ENCODE assay signal across 8 cellular contexts in genomic region chr1:23567996-23568607, GRCh38. TPM values are rescaled to one million over a fixed set of nuclear protein-coding genes. Genes with fewer than 3 reads are reported as not detected.
DNase-seq lines count a peak whose midpoint lies in the region; ATAC-seq and TF ChIP-seq lines count a peak whose summit lies in the region.

No MANE protein-coding gene starts in this region.

- no peaks in the 10 kb centered on the region; the same call in 2 of the 3 replicates for H3K36me3 Mint-ChIP-seq in GM23338 (ENCODE audit: low read depth)

- H3K4me1 Mint-ChIP-seq in GM23338, result peaks cover 41% of the 10 kb centered on the region

- H2AFZ ChIP-seq in GM23338, result no peak overlapping the region; the same call in 1 of the 2 replicates

- no peak for TF ChIP-seq CTCF in GM23338 (conservative IDR thresholded peaks at IDR 0.05; ENCODE audit: low read depth in 2 of 2)

- DNase-seq in GM23338 (ENCODE audit: low spot score) (peak; percentile 70), adipocyte (ENCODE audit: low read depth) (peak; percentile 50), skeletal muscle cell (ENCODE audit: low read depth) (no peak), UCSD-AML1 (lab: John Stamatoyannopoulos, UW; ENCODE audit: unreplicated experiment) (no peak), glomerular visceral epithelial cell (ENCODE audit: extremely low spot score) (no peak)

- peak overlapping the region; percentile 90 for H3K9ac ChIP-seq in adipocyte (ENCODE audit: low read length)

- H3K9me3 ChIP-seq in adipocyte (ENCODE audit: control insufficient read depth, low read length), result no peaks in the 10 kb centered on the region

- H3K27me3 ChIP-seq in GM23338 (ENCODE audit: insufficient read depth) (peaks cover 21% of the 10 kb centered on the region), adipocyte (replicated peaks; ENCODE audit: control insufficient read depth, insufficient read depth, low read length) (no peaks in the 10 kb centered on the region)

- H3K27ac Mint-ChIP-seq in GM23338, result peak overlapping the region; percentile 87

- peaks cover 22% of the 10 kb centered on the region for H3K4me1 ChIP-seq in GM23338 (ENCODE audit: insufficient read depth)
- H3K4me1 ChIP-seq in adipocyte (ENCODE audit: control insufficient read depth, insufficient read depth, low read length), result peaks cover 21% of the 10 kb centered on the region

- no peaks in the 10 kb centered on the region for H4K20me1 ChIP-seq in GM23338 (replicated peaks; ENCODE audit: insufficient read depth)

- no peak overlapping the region; the same call in 1 of the 2 replicates for H3K27ac ChIP-seq in GM23338 (ENCODE audit: low read depth)

- peak overlapping the region; percentile 90 for H3K4me2 ChIP-seq in GM23338

- H3K4me3 Mint-ChIP-seq in GM23338, result peak overlapping the region; percentile 80

- peak; percentile 27 for ATAC-seq in GM23338
- no peak for ATAC-seq in HG02610 (IDR thresholded peaks at IDR 0.05; ENCODE audit: unreplicated experiment)
- no peak for ATAC-seq in HG03521 (IDR thresholded peaks at IDR 0.05; ENCODE audit: unreplicated experiment)

- no peaks in the 10 kb centered on the region for H3K36me3 ChIP-seq in GM23338 (ENCODE audit: insufficient read depth)
- H3K36me3 ChIP-seq in adipocyte (ENCODE audit: control insufficient read depth, insufficient read depth, low read length, severe bottlenecking), result no peaks in the 10 kb centered on the region

- H3K9me3 Mint-ChIP-seq in GM23338, result no peaks in the 10 kb centered on the region; the same call in 2 of the 3 replicates

- H3K9me2 ChIP-seq in GM23338 (ENCODE audit: insufficient read depth), result no peaks in the 10 kb centered on the region

- no peaks in the 10 kb centered on the region for H3K79me2 ChIP-seq in GM23338 (replicated peaks; ENCODE audit: insufficient read depth)

- H3K4me3 ChIP-seq in GM23338 (peak overlapping the region; percentile 63), adipocyte (ENCODE audit: low read length) (peak overlapping the region; percentile 80), iPS-11a (ENCODE audit: low read depth, low read length) (peak overlapping the region; percentile 41), skeletal muscle cell (ENCODE audit: low read depth, low read length) (peak overlapping the region; percentile 56)

- peaks cover 21% of the 10 kb centered on the region for H3K27me3 Mint-ChIP-seq in GM23338 (ENCODE audit: insufficient read depth, low read depth, poor library complexity)

- H3F3A ChIP-seq in GM23338 (replicated peaks; ENCODE audit: low read depth), result peaks cover 7% of the 10 kb centered on the region; the same call in 1 of the 2 replicates

TF ChIP-seq in GM23338, 12 proteins besides CTCF, POLR2A, EP300 and RAD21 (continues in another document):
- TF ChIP-seq CREB1 (CRISPR knock-in tag; IDR thresholded peaks at IDR 0.05; ENCODE audit: low read depth) (no peak), NANOG (IDR thresholded peaks at IDR 0.05; ENCODE audit: borderline replicate concordance) (no peak), ZNF331 (CRISPR knock-in tag; IDR thresholded peaks at IDR 0.05; ENCODE audit: low read depth) (no peak), EZH2phosphoT487 (IDR thresholded peaks at IDR 0.05; ENCODE audit: unreplicated experiment) (no peak), REST (IDR thresholded peaks at IDR 0.05; ENCODE audit: unreplicated experiment) (no peak), ZNF462 (CRISPR knock-in tag; IDR thresholded peaks at IDR 0.05) (no peak), STAT1 (IDR thresholded peaks at IDR 0.05; ENCODE audit: unreplicated experiment) (no peak), JUNB (IDR thresholded peaks at IDR 0.05; ENCODE audit: unreplicated experiment) (no peak)

RNA-seq across cellular contexts. Expression of gene ID3, which starts 8.8 kb away (rescaled TPM):
- 153 and 164 TPM in 2 replicates for total RNA-seq in GM23338 (2014; rRNA removed; shearing (Covaris generic))
- polyA plus RNA-seq in GM23338 (2016; fragmentation: Nextera tagmentation; extraction: Ambion mirVana), result 330 and 345 TPM in 2 replicates

RNA-seq across cellular contexts. Expression of gene E2F2, which starts 37.1 kb away (rescaled TPM):
- total RNA-seq in GM23338 (2014; rRNA removed; shearing (Covaris generic)), result 2.6 and 3.4 TPM in 2 replicates
- polyA plus RNA-seq in GM23338 (2016; fragmentation: Nextera tagmentation; extraction: Ambion mirVana), result 0.78 and 1.6 TPM in 2 replicates

Comparison
In these comparisons a context has a peak if more than half of its experiments do, and no peak if none do; other contexts are left out.
1. DNase-seq: peak in GM23338 (single experiment) and adipocyte (single experiment); none in skeletal muscle cell (single experiment), UCSD-AML1 (single experiment) and glomerular visceral epithelial cell (single experiment).
2. Peak in every context shown above with its lines, with median percentiles within 50 percentile points of each other: H3K4me3 ChIP-seq.